ENCODE assay signal across 7 cellular contexts in genomic region chr22:21424084-21424709, GRCh38. TPM values are rescaled to one million over a fixed set of nuclear protein-coding genes. Genes with fewer than 3 reads are reported as not detected.
"Had no signal": no experiment of that assay in that cellular context is flagged by ENCODE, and none has a peak within 500 bp of the region (broad histone marks: within the 10 kb centered on the region; RNA-seq: fewer than 3 reads in every experiment).

No MANE protein-coding gene starts in this region.

RNA-seq across cellular contexts. Expression of gene RIMBP3B, which starts 40.6 kb away (rescaled TPM):
- total RNA-seq: left colon, left ventricle myocardium inferior, mammary epithelial cell, sigmoid colon, thoracic aorta, ureter had no signal
- polyA plus RNA-seq: keratinocyte had no signal
